Comparison of ENCODE assay signal across 8 cellular contexts in genomic region chr16:20740901-20741491, GRCh38. TPM values are rescaled to one million over a fixed set of nuclear protein-coding genes. Genes with fewer than 3 reads are reported as not detected.
DNase-seq lines count a peak whose midpoint lies in the region; TF ChIP-seq lines count a peak whose summit lies in the region.

No MANE protein-coding gene starts in this region.

- no peaks in the 10 kb centered on the region for H3K27me3 Mint-ChIP-seq in neural crest cell (ENCODE audit: low read depth)

- intact Hi-C loops in stomach (cut with DNase I; ENCODE audit: low total_unique reads) = no loop called here

- no peaks in the 10 kb centered on the region for H3K9me3 Mint-ChIP-seq in neural crest cell

- peaks cover 5% of the 10 kb centered on the region for H3K36me3 Mint-ChIP-seq in neural crest cell (ENCODE audit: low read depth)

- H3K27ac Mint-ChIP-seq in neural crest cell (ENCODE audit: unreplicated experiment) = peak overlapping the region; percentile 96

- peak overlapping the region; percentile 98 to 100 for H3K4me3 ChIP-seq in foreskin fibroblast (ENCODE audit: low read depth in 1 of 2, low read length in 2 of 2)
- H3K4me3 ChIP-seq in stomach = peak overlapping the region; percentile 76 to 99 (median 92)

- no peaks in the 10 kb centered on the region for H3K27me3 ChIP-seq in stomach

- peak overlapping the region; percentile 99 for H3K4me3 Mint-ChIP-seq in neural crest cell

- no peaks in the 10 kb centered on the region for H3K9me3 ChIP-seq in stomach

- TF ChIP-seq CTCF in foreskin fibroblast (IDR thresholded peaks at IDR 0.05; ENCODE audit: low read depth, low read length) = no peak
- TF ChIP-seq CTCF in neural crest cell (conservative IDR thresholded peaks at IDR 0.05) = no peak
- TF ChIP-seq CTCF in stomach (IDR thresholded peaks at IDR 0.05) = no peak

- H3K27ac ChIP-seq in stomach = peak overlapping the region; percentile 97 to 99 (median 99)

- peaks cover 17 to 31% (median 29%) of the 10 kb centered on the region in 4 donors for H3K36me3 ChIP-seq in stomach

- H3K4me1 ChIP-seq in stomach = peaks cover 16 to 43% (median 31%) of the 10 kb centered on the region in 4 donors

- TF ChIP-seq EP300 in stomach (IDR thresholded peaks at IDR 0.05) = no peak

- WGBS in stomach, 5 donors = 0 to 1% (median 0%) methylated on average over 14 to 34 of the region's 34 CpGs

- peaks cover 19% of the 10 kb centered on the region for H3K4me1 Mint-ChIP-seq in neural crest cell

- TF ChIP-seq POLR2A in stomach (IDR thresholded peaks at IDR 0.05) = no peak

- DNase-seq in EH (ENCODE audit: low read depth) (peak; percentile 83), GOT3 (lab: John Stamatoyannopoulos, UW) (peak; percentile 53), Kasumi-1 (lab: John Stamatoyannopoulos, UW) (peak; percentile 43 to 44), SHP77 (lab: John Stamatoyannopoulos, UW) (peak; percentile 10 to 71), activated gamma-delta T cell (lab: John Stamatoyannopoulos, UW) (peak; percentile 85), foreskin fibroblast (peak; percentile 73 to 92), neural crest cell (ENCODE audit: low read depth, low spot score) (peak; percentile 74), stomach (peak; percentile 95)

RNA-seq across cellular contexts. Expression of gene THUMPD1, which starts 0.6 kb away (rescaled TPM):
- total RNA-seq in neural crest cell = 41.5 and 43.0 TPM in 2 replicates
- 100 to 1,000 TPM in 1 of 5 donors, 10 to 100 TPM in 3, 1 to 10 TPM in 1; 3.2 to 101 (median 44.6) TPM for total RNA-seq in stomach
- 10 to 100 TPM; 14.7 to 24.0 (median 18.6) TPM for polyA plus RNA-seq in stomach

RNA-seq across cellular contexts. Expression of gene ACSM3, which starts 22.8 kb away (rescaled TPM):
- total RNA-seq in neural crest cell (0.40 and 0.48 TPM in 2 replicates), stomach (10 to 100 TPM in 4 of 5 donors, 1 to 10 TPM in 1; 5.8 to 78.1 (median 15.6) TPM)
- polyA plus RNA-seq in stomach = 100 to 1,000 TPM in 1 of 3 donors, 10 to 100 TPM in 2; 46.3 to 114 (median 48.8) TPM

RNA-seq across cellular contexts. Expression of gene ACSM1, which starts 43.5 kb away (rescaled TPM):
- total RNA-seq in neural crest cell = not detected in 2 replicates
- 1 to 10 TPM in 3 of 5 donors, not detected in 2; 1.3 to 1.9 (median 1.3) TPM for total RNA-seq in stomach
- polyA plus RNA-seq in stomach = 1 to 10 TPM in 1 of 3 donors, under 1 TPM in 2; 0.87 to 2.1 (median 0.90) TPM

Comparison
In these comparisons a context has a peak if more than half of its experiments do, and no peak if none do; other contexts are left out.
1. Peak in every context shown above with its lines: DNase-seq, H3K4me3 ChIP-seq and H3K27ac ChIP-seq.
2. DNase-seq: peak in every context shown above with its lines; median percentile 95 in stomach; 85 in activated gamma-delta T cell; 83 in EH; 82 in foreskin fibroblast; 74 in neural crest cell; 53 in GOT3; 44 in Kasumi-1; 40 in SHP77.